ENCODE assay signal across 1 cellular context in the genomic region with DNA sequence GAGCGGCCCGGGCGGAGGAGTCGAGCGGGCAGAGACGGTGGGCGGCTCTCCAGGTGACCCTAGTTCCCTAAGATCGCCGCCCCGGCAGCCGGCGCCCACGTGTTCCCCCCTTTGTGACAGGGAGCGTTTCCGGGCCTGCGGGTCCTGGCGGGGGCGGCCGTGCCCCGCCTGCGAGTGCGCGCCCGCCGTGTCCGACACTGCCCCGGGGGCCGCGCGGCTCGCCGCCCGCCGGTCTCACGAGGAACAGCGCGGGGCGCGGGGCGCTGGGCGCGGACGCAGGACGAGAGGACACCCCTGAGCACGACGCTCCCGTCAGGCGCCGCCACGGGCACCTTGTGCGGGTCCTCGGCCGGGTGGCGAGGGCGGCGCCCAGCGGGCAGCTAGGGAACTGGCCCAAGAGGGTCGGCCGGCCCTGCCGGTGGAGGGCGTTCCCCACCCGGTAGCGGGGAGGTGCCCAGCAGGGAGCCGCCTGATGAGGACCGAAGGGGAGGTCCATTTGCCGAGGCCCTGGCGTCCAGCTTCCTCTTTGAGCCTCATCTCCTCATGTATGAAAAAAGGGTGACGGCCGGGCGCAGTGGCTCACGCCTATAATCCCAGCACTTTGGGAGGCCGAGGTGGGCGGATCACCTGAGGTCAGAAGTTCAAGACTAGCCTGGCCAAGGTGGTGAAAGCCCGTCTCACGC.
TF ChIP-seq lines count a peak whose summit lies in the region.

A gene (minus strand): TSS at position 137 of the 683 bp plus-strand sequence. CDS start 535 bp downstream, outside the sequence.

TF ChIP-seq in K562, 482 proteins besides CTCF, POLR2A, EP300 and RAD21 (continued from another document and continues in another):
- TF ChIP-seq, protein P1, sequence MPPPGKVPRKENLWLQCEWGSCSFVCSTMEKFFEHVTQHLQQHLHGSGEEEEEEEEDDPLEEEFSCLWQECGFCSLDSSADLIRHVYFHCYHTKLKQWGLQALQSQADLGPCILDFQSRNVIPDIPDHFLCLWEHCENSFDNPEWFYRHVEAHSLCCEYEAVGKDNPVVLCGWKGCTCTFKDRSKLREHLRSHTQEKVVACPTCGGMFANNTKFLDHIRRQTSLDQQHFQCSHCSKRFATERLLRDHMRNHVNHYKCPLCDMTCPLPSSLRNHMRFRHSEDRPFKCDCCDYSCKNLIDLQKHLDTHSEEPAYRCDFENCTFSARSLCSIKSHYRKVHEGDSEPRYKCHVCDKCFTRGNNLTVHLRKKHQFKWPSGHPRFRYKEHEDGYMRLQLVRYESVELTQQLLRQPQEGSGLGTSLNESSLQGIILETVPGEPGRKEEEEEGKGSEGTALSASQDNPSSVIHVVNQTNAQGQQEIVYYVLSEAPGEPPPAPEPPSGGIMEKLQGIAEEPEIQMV (tag; conservative IDR thresholded peaks at IDR 0.05; ENCODE audit: low read depth), result peak; percentile 87
- peak; percentile 81 for TF ChIP-seq HCFC1 (IDR thresholded peaks at IDR 0.05; ENCODE audit: low read depth, low read length)
- no peak; the same call in 1 of the 2 replicates for TF ChIP-seq NFRKB (IDR thresholded peaks at IDR 0.05; ENCODE audit: low read depth)
- 0 out of 2 replicates have a peak, but pooled peaks have one; percentile 78 for TF ChIP-seq ZNF830 (CRISPR knock-in tag; IDR thresholded peaks at IDR 0.05)
- no peak for TF ChIP-seq PPARD (CRISPR knock-in tag; IDR thresholded peaks at IDR 0.05)
- no peak for TF ChIP-seq ZBTB8A (IDR thresholded peaks at IDR 0.05; ENCODE audit: partially characterized antibody)
- TF ChIP-seq ZNF224 (CRISPR knock-in tag; IDR thresholded peaks at IDR 0.05), result no peak
- TF ChIP-seq ZNF586 (CRISPR knock-in tag; conservative IDR thresholded peaks at IDR 0.05), result no peak
- TF ChIP-seq, protein P2, sequence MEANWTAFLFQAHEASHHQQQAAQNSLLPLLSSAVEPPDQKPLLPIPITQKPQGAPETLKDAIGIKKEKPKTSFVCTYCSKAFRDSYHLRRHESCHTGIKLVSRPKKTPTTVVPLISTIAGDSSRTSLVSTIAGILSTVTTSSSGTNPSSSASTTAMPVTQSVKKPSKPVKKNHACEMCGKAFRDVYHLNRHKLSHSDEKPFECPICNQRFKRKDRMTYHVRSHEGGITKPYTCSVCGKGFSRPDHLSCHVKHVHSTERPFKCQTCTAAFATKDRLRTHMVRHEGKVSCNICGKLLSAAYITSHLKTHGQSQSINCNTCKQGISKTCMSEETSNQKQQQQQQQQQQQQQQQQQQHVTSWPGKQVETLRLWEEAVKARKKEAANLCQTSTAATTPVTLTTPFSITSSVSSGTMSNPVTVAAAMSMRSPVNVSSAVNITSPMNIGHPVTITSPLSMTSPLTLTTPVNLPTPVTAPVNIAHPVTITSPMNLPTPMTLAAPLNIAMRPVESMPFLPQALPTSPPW (CRISPR knock-in tag; IDR thresholded peaks at IDR 0.05), result peak; percentile 94
- peak; percentile 15; the same call in 1 of the 2 replicates for TF ChIP-seq DIDO1 (tag; IDR thresholded peaks at IDR 0.05; ENCODE audit: low read depth)
- no peak for TF ChIP-seq KHSRP (IDR thresholded peaks at IDR 0.05)
- peak; percentile 87 for TF ChIP-seq ZNF41 (CRISPR knock-in tag; conservative IDR thresholded peaks at IDR 0.05)
- TF ChIP-seq, protein P3, sequence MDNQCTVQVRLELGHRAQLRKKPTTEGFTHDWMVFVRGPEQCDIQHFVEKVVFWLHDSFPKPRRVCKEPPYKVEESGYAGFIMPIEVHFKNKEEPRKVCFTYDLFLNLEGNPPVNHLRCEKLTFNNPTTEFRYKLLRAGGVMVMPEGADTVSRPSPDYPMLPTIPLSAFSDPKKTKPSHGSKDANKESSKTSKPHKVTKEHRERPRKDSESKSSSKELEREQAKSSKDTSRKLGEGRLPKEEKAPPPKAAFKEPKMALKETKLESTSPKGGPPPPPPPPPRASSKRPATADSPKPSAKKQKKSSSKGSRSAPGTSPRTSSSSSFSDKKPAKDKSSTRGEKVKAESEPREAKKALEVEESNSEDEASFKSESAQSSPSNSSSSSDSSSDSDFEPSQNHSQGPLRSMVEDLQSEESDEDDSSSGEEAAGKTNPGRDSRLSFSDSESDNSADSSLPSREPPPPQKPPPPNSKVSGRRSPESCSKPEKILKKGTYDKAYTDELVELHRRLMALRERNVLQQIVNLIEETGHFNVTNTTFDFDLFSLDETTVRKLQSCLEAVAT (IDR thresholded peaks at IDR 0.05), result peak; percentile 72 to 80
- TF ChIP-seq HNRNPUL1 (IDR thresholded peaks at IDR 0.05; ENCODE audit: low read length), result no peak
- TF ChIP-seq ZNF589 (CRISPR knock-in tag; IDR thresholded peaks at IDR 0.05; ENCODE audit: low read depth), result peak; percentile 73
- TF ChIP-seq ZNF644 (tag; IDR thresholded peaks at IDR 0.05; ENCODE audit: low read depth), result peak; percentile 81
- TF ChIP-seq ZC3H8 (IDR thresholded peaks at IDR 0.05), result no peak
- TF ChIP-seq, protein P4, sequence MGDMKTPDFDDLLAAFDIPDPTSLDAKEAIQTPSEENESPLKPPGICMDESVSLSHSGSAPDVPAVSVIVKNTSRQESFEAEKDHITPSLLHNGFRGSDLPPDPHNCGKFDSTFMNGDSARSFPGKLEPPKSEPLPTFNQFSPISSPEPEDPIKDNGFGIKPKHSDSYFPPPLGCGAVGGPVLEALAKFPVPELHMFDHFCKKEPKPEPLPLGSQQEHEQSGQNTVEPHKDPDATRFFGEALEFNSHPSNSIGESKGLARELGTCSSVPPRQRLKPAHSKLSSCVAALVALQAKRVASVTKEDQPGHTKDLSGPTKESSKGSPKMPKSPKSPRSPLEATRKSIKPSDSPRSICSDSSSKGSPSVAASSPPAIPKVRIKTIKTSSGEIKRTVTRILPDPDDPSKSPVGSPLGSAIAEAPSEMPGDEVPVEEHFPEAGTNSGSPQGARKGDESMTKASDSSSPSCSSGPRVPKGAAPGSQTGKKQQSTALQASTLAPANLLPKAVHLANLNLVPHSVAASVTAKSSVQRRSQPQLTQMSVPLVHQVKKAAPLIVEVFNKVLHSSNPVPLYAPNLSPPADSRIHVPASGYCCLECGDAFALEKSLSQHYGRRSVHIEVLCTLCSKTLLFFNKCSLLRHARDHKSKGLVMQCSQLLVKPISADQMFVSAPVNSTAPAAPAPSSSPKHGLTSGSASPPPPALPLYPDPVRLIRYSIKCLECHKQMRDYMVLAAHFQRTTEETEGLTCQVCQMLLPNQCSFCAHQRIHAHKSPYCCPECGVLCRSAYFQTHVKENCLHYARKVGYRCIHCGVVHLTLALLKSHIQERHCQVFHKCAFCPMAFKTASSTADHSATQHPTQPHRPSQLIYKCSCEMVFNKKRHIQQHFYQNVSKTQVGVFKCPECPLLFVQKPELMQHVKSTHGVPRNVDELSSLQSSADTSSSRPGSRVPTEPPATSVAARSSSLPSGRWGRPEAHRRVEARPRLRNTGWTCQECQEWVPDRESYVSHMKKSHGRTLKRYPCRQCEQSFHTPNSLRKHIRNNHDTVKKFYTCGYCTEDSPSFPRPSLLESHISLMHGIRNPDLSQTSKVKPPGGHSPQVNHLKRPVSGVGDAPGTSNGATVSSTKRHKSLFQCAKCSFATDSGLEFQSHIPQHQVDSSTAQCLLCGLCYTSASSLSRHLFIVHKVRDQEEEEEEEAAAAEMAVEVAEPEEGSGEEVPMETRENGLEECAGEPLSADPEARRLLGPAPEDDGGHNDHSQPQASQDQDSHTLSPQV (IDR thresholded peaks at IDR 0.05), result peak; percentile 95
- TF ChIP-seq SREBF2 (CRISPR knock-in tag; IDR thresholded peaks at IDR 0.05), result no peak
- 0 out of 2 replicates have a peak, but pooled peaks have one; percentile 48 for TF ChIP-seq TCF7L2 (IDR thresholded peaks at IDR 0.05; ENCODE audit: low read depth, low read length)
- peak; percentile 38 for TF ChIP-seq TEAD4 (IDR thresholded peaks at IDR 0.05; ENCODE audit: low read length)
- no peak for TF ChIP-seq TEAD4 (CRISPR knock-in tag; IDR thresholded peaks at IDR 0.05; ENCODE audit: borderline replicate concordance)
- TF ChIP-seq JUND (IDR thresholded peaks at IDR 0.05; ENCODE audit: borderline replicate concordance, low read depth, low read length), result peak; percentile 84
- peak; percentile 61; the same call in 1 of the 3 replicates for TF ChIP-seq JUND (tag; IDR thresholded peaks at IDR 0.05; ENCODE audit: borderline replicate concordance, low read depth, low read length)
- TF ChIP-seq ATF1 (CRISPR knock-in tag; IDR thresholded peaks at IDR 0.05), result no peak
- TF ChIP-seq ATF1 (tag; IDR thresholded peaks at IDR 0.05), result peak; percentile 81
- peak; percentile 60 to 72; a peak in 2 of 4 replicates for TF ChIP-seq TBL1XR1 (IDR thresholded peaks at IDR 0.05; ENCODE audit: low read length in 2 of 2)
- TF ChIP-seq, protein P5, sequence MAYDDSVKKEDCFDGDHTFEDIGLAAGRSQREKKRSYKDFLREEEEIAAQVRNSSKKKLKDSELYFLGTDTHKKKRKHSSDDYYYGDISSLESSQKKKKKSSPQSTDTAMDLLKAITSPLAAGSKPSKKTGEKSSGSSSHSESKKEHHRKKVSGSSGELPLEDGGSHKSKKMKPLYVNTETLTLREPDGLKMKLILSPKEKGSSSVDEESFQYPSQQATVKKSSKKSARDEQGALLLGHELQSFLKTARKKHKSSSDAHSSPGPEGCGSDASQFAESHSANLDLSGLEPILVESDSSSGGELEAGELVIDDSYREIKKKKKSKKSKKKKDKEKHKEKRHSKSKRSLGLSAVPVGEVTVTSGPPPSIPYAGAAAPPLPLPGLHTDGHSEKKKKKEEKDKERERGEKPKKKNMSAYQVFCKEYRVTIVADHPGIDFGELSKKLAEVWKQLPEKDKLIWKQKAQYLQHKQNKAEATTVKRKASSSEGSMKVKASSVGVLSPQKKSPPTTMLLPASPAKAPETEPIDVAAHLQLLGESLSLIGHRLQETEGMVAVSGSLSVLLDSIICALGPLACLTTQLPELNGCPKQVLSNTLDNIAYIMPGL (CRISPR knock-in tag; IDR thresholded peaks at IDR 0.05), result peak; percentile 99
- TF ChIP-seq, protein P6, sequence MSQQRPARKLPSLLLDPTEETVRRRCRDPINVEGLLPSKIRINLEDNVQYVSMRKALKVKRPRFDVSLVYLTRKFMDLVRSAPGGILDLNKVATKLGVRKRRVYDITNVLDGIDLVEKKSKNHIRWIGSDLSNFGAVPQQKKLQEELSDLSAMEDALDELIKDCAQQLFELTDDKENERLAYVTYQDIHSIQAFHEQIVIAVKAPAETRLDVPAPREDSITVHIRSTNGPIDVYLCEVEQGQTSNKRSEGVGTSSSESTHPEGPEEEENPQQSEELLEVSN (IDR thresholded peaks at IDR 0.05; ENCODE audit: borderline replicate concordance in 1 of 2, extremely low read depth in 1 of 2, insufficient read depth in 1 of 2, insufficient read length in 1 of 2, low read depth in 1 of 2, low read length in 1 of 2, poor library complexity in 1 of 2, severe bottlenecking in 1 of 2), result peak; percentile 70 to 92
- TF ChIP-seq, protein P7, sequence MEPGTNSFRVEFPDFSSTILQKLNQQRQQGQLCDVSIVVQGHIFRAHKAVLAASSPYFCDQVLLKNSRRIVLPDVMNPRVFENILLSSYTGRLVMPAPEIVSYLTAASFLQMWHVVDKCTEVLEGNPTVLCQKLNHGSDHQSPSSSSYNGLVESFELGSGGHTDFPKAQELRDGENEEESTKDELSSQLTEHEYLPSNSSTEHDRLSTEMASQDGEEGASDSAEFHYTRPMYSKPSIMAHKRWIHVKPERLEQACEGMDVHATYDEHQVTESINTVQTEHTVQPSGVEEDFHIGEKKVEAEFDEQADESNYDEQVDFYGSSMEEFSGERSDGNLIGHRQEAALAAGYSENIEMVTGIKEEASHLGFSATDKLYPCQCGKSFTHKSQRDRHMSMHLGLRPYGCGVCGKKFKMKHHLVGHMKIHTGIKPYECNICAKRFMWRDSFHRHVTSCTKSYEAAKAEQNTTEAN (CRISPR knock-in tag; IDR thresholded peaks at IDR 0.05), result no peak
- TF ChIP-seq, protein P8, sequence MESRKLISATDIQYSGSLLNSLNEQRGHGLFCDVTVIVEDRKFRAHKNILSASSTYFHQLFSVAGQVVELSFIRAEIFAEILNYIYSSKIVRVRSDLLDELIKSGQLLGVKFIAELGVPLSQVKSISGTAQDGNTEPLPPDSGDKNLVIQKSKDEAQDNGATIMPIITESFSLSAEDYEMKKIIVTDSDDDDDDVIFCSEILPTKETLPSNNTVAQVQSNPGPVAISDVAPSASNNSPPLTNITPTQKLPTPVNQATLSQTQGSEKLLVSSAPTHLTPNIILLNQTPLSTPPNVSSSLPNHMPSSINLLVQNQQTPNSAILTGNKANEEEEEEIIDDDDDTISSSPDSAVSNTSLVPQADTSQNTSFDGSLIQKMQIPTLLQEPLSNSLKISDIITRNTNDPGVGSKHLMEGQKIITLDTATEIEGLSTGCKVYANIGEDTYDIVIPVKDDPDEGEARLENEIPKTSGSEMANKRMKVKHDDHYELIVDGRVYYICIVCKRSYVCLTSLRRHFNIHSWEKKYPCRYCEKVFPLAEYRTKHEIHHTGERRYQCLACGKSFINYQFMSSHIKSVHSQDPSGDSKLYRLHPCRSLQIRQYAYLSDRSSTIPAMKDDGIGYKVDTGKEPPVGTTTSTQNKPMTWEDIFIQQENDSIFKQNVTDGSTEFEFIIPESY (CRISPR knock-in tag; IDR thresholded peaks at IDR 0.05), result 0 out of 2 replicates have a peak, but pooled peaks have one; percentile 18
- peak; percentile 52; the same call in 1 of the 2 replicates for TF ChIP-seq RBM14 (IDR thresholded peaks at IDR 0.05; ENCODE audit: borderline replicate concordance, insufficient read depth, low read depth, low read length)
- no peak; the same call in 1 of the 2 replicates for TF ChIP-seq BMI1 (IDR thresholded peaks at IDR 0.05; ENCODE audit: low read length)
- TF ChIP-seq NFIX (CRISPR knock-in tag; IDR thresholded peaks at IDR 0.05; ENCODE audit: low read depth), result no peak
- peak; percentile 55 for TF ChIP-seq ARID2 (IDR thresholded peaks at IDR 0.05)
- TF ChIP-seq SMAD3 (CRISPR knock-in tag; conservative IDR thresholded peaks at IDR 0.05), result 0 out of 2 replicates have a peak, but pooled peaks have one; percentile 47
- TF ChIP-seq ARID1B (IDR thresholded peaks at IDR 0.05), result peak; percentile 82; the same call in 1 of the 2 replicates
- TF ChIP-seq KAT2B (IDR thresholded peaks at IDR 0.05; ENCODE audit: low read depth, low read length), result peak; percentile 86
- peak; percentile 92 for TF ChIP-seq ETS2 (tag; IDR thresholded peaks at IDR 0.05; ENCODE audit: borderline replicate concordance, poor library complexity, severe bottlenecking)
- TF ChIP-seq MTA2 (IDR thresholded peaks at IDR 0.05; ENCODE audit: low read depth), result no peak
- TF ChIP-seq STAT5A (IDR thresholded peaks at IDR 0.05; ENCODE audit: borderline replicate concordance, low read length), result peak; percentile 45; the same call in 1 of the 2 replicates
- no peak for TF ChIP-seq MTF1 (CRISPR knock-in tag; IDR thresholded peaks at IDR 0.05; ENCODE audit: borderline replicate concordance)
